In the genomic region with DNA sequence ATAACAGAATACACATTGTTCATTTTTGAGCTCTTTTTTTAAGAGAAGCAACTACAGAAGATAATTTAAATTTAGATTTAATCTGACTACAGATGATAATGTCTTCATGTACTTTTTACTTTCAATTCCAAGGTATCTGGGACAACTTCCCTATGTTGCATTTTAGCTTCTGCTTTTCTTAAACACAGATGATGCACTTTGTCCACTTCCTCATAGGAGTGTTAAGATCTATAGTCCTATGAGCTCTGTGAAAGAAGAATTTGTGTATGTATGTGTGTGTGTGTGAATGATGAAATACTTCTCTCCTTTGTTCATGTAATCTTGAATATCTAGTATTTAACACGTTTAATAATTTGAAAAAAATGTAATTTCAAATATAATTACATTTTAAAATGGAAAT, we compare ENCODE assay signal across 33 cellular contexts. TPM values are rescaled to one million over a fixed set of nuclear protein-coding genes. Genes with fewer than 3 reads are reported as not detected.
DNase-seq lines count a peak whose midpoint lies in the region; FAIRE-seq and TF ChIP-seq lines count a peak whose summit lies in the region.
"Had no signal": no experiment of that assay in that cellular context is flagged by ENCODE, and none has a peak within 500 bp of the region (broad histone marks: within the 10 kb centered on the region; RNA-seq: fewer than 3 reads in every experiment).

No MANE protein-coding gene starts in this region.

- intact Hi-C loops in adrenal gland (cut with DNase I), result no loop called here

- WGBS in small intestine, 3 donors, result 13 to 35% (median 25%) methylated on average over 1 of the region's 1 CpG
- WGBS in adrenal gland, 4 donors, result 51 to 72% (median 58%) methylated on average over 1 of the region's 1 CpG

- H3K9me3 ChIP-seq in small intestine (ENCODE audit: control insufficient read depth, low read depth) (no peaks in the 10 kb centered on the region), adrenal gland (replicated peaks in 1 of 3) (no peaks in the 10 kb centered on the region)
- H3K9me3 ChIP-seq: body of pancreas, esophagus squamous epithelium, Peyer's patch, upper lobe of left lung had no signal

- TF ChIP-seq POLR2A in adrenal gland (IDR thresholded peaks at IDR 0.05), result no peak

- DNase-seq in Kasumi-1 (lab: John Stamatoyannopoulos, UW) (peak; percentile 83 to 92), OCI-M1 (lab: John Stamatoyannopoulos, UW) (peak; percentile 82), small intestine (peak; percentile 68), NCI-H1694 (lab: John Stamatoyannopoulos, UW) (no peak), DMS153 (lab: John Stamatoyannopoulos, UW) (no peak), AG08395 (ENCODE audit: low spot score) (no peak), adrenal gland (no peak)
- DNase-seq: activated CD4-positive, alpha-beta T cell treated with anti-CD3 and anti-CD28 coated beads, Interleukin-2, amount 50 U/mL, for 48 hours; activated naive CD4-positive, alpha-beta T cell treated with Interleukin-2 at 50 U/mL for 16 hours; activated T-cell treated with anti-CD3 and anti-CD28 coated beads, Interleukin-2, amount 50 U/mL, for 72 hours; body of pancreas; C1 segment of cervical spinal cord; DMS79; esophagus squamous epithelium; foreskin keratinocyte; heart right ventricle; IMR-90; kidney; natural killer cell; NCI-H1417 treated with DMSO at 0.1 percent for 48 hours; NCI-H2081 treated with DMSO at 0.1 percent for 48 hours; NCI-H2227 treated with DMSO at 0.1 percent for 48 hours; NCI-H526; Peyer's patch; SHP77 treated with DMSO at 0.1 percent for 48 hours; stimulated activated naive B cell treated with anti-CD40 and anti-IgM and Interleukin-4, amounts not matched to agents 10 μg/mL and 1 μg/mL and 100 μg/mL, for 72 hours; substantia nigra; upper lobe of left lung had no signal

- H3K36me3 ChIP-seq in small intestine (ENCODE audit: control insufficient read depth in 2 of 2, insufficient read depth in 2 of 2, low read length in 2 of 2) (no peaks in the 10 kb centered on the region), adrenal gland (replicated peaks in 1 of 2) (no peaks in the 10 kb centered on the region)
- H3K36me3 ChIP-seq: esophagus squamous epithelium, heart right ventricle, Peyer's patch, upper lobe of left lung had no signal

- TF ChIP-seq CTCF in adrenal gland (IDR thresholded peaks at IDR 0.05), result no peak

- H3K27me3 ChIP-seq in small intestine (ENCODE audit: control insufficient read depth in 2 of 2, insufficient read depth in 2 of 2, low read length in 2 of 2) (no peaks in the 10 kb centered on the region), adrenal gland (no peaks in the 10 kb centered on the region)
- H3K27me3 ChIP-seq: body of pancreas, esophagus squamous epithelium, foreskin keratinocyte, Peyer's patch, upper lobe of left lung had no signal

- H3K4me3 ChIP-seq in small intestine (ENCODE audit: low read depth in 1 of 2, low read length in 2 of 2), result no peak overlapping the region
- H3K4me3 ChIP-seq in adrenal gland, result no peak overlapping the region
- H3K4me3 ChIP-seq: body of pancreas, esophagus squamous epithelium, heart right ventricle, Peyer's patch, upper lobe of left lung had no signal

- FAIRE-seq in colon (lab: Jason Lieb, UNC) (peak; percentile 87), small intestine (lab: Jason Lieb, UNC) (no peak)
- FAIRE-seq: endometrium, G401.6, kidney had no signal

- H3K4me1 ChIP-seq in small intestine (ENCODE audit: control insufficient read depth in 2 of 2, insufficient read depth in 1 of 2, low read depth in 1 of 2, low read length in 1 of 2) (no peaks in the 10 kb centered on the region), adrenal gland (replicated peaks in 1 of 2) (peaks cover 0 to 5% of the 10 kb centered on the region in 2 donors)
- H3K4me1 ChIP-seq: foreskin keratinocyte had no signal

- H3K27ac ChIP-seq in small intestine (ENCODE audit: low read depth in 1 of 2, low read length in 1 of 2), result no peak overlapping the region
- no peak overlapping the region for H3K27ac ChIP-seq in adrenal gland
- H3K27ac ChIP-seq: body of pancreas, esophagus squamous epithelium, foreskin keratinocyte, heart right ventricle, upper lobe of left lung had no signal

RNA-seq across cellular contexts. Expression of gene FHIP1A, which starts 5.3 kb away (rescaled TPM):
- polyA plus RNA-seq in small intestine (1 to 10 TPM in 1 of 3 donors, under 1 TPM in 2; 0.67 to 2.3 (median 0.81) TPM), adrenal gland (1 to 10 TPM in 1 of 3 donors, under 1 TPM in 2; 0.27 to 1.0 (median 0.88) TPM)
- 1 to 10 TPM; 1.9 to 8.0 (median 4.7) TPM for total RNA-seq in adrenal gland
- total RNA-seq: T-helper 1 cell treated with Interleukin-12 subunit alpha and Interleukin-12 subunit beta and Interleukin-4 antibody, amounts not matched to agents 30 ng/mL and 1 ng/mL, for 36 hours had no signal
- polyA plus RNA-seq: AG04450 had no signal

Comparison
In these comparisons a context has a peak if more than half of its experiments do, and no peak if none do; other contexts are left out.
1. DNase-seq: peak in Kasumi-1 (2 of 2), OCI-M1 (single experiment) and small intestine (single experiment); none in NCI-H1694 (single experiment), DMS153 (single experiment), AG08395 (single experiment) and adrenal gland (0 of 7).